ENCODE assay signal across 11 cellular contexts in genomic region chr1:22751124-22751531, GRCh38. TPM values are rescaled to one million over a fixed set of nuclear protein-coding genes. Genes with fewer than 3 reads are reported as not detected.
DNase-seq lines count a peak whose midpoint lies in the region; ATAC-seq and TF ChIP-seq lines count a peak whose summit lies in the region.
"Had no signal": no experiment of that assay in that cellular context is flagged by ENCODE, and none has a peak within 500 bp of the region (broad histone marks: within the 10 kb centered on the region; RNA-seq: fewer than 3 reads in every experiment).

No MANE protein-coding gene starts in this region.

- H2AFZ ChIP-seq in parathyroid adenoma: no peak overlapping the region

- H3K27ac ChIP-seq in colonic mucosa (peak overlapping the region; percentile 51), parathyroid adenoma (peak overlapping the region; percentile 67)

- H3K79me2 ChIP-seq in parathyroid adenoma: no peaks in the 10 kb centered on the region

- H3K4me3 ChIP-seq in colonic mucosa (no peak overlapping the region), parathyroid adenoma (ENCODE audit: low read depth, low read length) (peak overlapping the region; percentile 1)

- H3K4me1 ChIP-seq in colonic mucosa: peaks cover 7% of the 10 kb centered on the region
- H3K4me1 ChIP-seq in parathyroid adenoma: peaks cover 5% of the 10 kb centered on the region

- no peaks in the 10 kb centered on the region for H3K36me3 ChIP-seq in colonic mucosa
- H3K36me3 ChIP-seq in parathyroid adenoma (ENCODE audit: control insufficient read depth, insufficient read depth, low read length): no peaks in the 10 kb centered on the region

- TF ChIP-seq CTCF in colonic mucosa (IDR thresholded peaks at IDR 0.05): no peak
- TF ChIP-seq CTCF in parathyroid adenoma (IDR thresholded peaks at IDR 0.05): peak; percentile 30
- TF ChIP-seq CTCF in GM13976 (IDR thresholded peaks at IDR 0.05; ENCODE audit: borderline replicate concordance, control extremely low read depth, extremely low read depth, insufficient read depth, missing control alignments): no peak

- H3K27me3 ChIP-seq in colonic mucosa (no peaks in the 10 kb centered on the region), parathyroid adenoma (ENCODE audit: control insufficient read depth, insufficient read depth, low read length) (no peaks in the 10 kb centered on the region)

- DNase-seq in DMS153 treated with DMSO at 0.1 percent for 48 hours (lab: John Stamatoyannopoulos, UW; ENCODE audit: unreplicated experiment): peak; percentile 59
- peak; percentile 61 for DNase-seq in NCI-H2107 treated with DMSO at 0.1 percent for 48 hours (lab: John Stamatoyannopoulos, UW; ENCODE audit: unreplicated experiment)
- DNase-seq in colonic mucosa: peak; percentile 37
- no peak for DNase-seq in GDM1 (lab: John Stamatoyannopoulos, UW)
- no peak for DNase-seq in cortex of kidney (lab: John Stamatoyannopoulos, UW)
- DNase-seq in GM13976 (ENCODE audit: low spot score): no peak
- DNase-seq: activated naive CD4-positive, alpha-beta T cell treated with anti-CD3 and anti-CD28 coated beads, Interleukin-2, amount 50 U/mL, for 16 hours; endodermal cell; naive B cell had no signal

- H3K4me2 ChIP-seq in parathyroid adenoma (ENCODE audit: low read length): peak overlapping the region; percentile 40

- in situ Hi-C loops in GM13976 (cut with MboI; ENCODE audit: low sequenced_read_pairs, unreplicated experiment): no loop called here

- H3K9me3 ChIP-seq in colonic mucosa (no peaks in the 10 kb centered on the region), parathyroid adenoma (ENCODE audit: control insufficient read depth, low read length) (no peaks in the 10 kb centered on the region)

- no peak for ATAC-seq in HG03135 (IDR thresholded peaks at IDR 0.05; ENCODE audit: unreplicated experiment)

- intact Hi-C loops in colonic mucosa (cut with DNase I): no loop called here

- peak overlapping the region in 1 of 2 donors; percentile 36 for H3K9ac ChIP-seq in colonic mucosa (ENCODE audit: low read depth in 2 of 2, low read length in 2 of 2)
- no peak overlapping the region for H3K9ac ChIP-seq in parathyroid adenoma

RNA-seq across cellular contexts. Expression of gene EPHB2, which starts 40.5 kb away (rescaled TPM):
- 100 to 1,000 TPM in 1 of 2 donors, 10 to 100 TPM in 1; 71.9 to 150 TPM for total RNA-seq in colonic mucosa

Comparison
In these comparisons a context has a peak if more than half of its experiments do, and no peak if none do; other contexts are left out.
1. DNase-seq: peak in DMS153 treated with DMSO at 0.1 percent for 48 hours (single experiment), NCI-H2107 treated with DMSO at 0.1 percent for 48 hours (single experiment) and colonic mucosa (single experiment); none in GDM1 (single experiment), cortex of kidney (single experiment) and GM13976 (single experiment).